24 cellular contexts compared by ENCODE assay signal in the genomic region with DNA sequence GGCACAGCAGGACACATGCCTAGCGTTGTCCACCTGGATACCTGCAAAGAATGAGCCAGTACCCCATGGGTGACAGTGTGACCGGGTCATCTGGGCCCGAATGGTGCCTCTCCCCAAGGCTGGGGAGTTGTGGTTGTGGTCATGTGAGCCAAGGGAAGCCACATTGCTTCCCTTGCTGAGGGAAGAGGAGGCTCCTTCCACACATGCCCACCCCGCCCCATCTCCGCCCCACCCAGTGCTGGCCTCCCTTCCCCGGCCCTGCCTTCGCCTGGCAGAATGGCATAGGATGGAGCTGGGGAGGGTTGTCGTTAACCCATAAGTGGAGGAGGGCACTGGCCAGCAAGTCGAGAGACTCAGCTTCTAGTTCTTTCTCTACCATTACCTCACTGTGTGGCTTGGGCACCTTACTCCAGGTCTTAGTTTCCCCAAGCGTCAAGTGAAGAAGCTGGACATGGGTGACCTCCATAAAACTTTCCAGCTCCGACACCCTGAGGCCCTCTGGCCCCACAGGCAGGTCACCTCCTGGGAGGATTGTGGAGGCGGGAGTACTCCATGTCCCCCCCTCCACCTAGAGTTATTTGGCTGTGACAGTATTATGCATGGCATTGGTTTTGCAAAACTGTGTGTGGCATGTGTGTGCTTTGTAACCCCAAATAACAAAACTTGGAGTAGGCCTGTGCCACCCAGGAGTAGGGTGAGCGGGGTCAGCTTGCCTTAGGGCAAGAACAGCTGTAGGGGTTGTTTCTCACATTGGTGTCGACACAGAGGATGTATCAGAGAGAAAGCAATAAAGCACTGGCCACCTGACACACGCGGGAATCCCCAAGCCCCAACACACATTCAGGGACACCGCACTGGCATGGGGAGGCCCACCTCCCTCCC.
DNase-seq lines count a peak whose midpoint lies in the region; ATAC-seq and TF ChIP-seq lines count a peak whose summit lies in the region.
"Had no signal": no experiment of that assay in that cellular context is flagged by ENCODE, and none has a peak within 500 bp of the region (broad histone marks: within the 10 kb centered on the region; RNA-seq: fewer than 3 reads in every experiment).

No MANE protein-coding gene starts in this region.

- H3K4me1 Mint-ChIP-seq in activated CD4-positive, alpha-beta T cell treated with anti-CD3 and anti-CD28 coated beads, Interleukin-2, amount 10 ng/mL, durations not matched to agents 24 days and 14 days, result no peaks in the 10 kb centered on the region
- H3K4me1 Mint-ChIP-seq: activated CD4-positive, alpha-beta T cell treated with anti-CD3 and anti-CD28 coated beads, Interleukin-2, amount 10 ng/mL, durations not matched to agents 7 days and 5 days had no signal

- peaks cover 10% of the 10 kb centered on the region for H3K27me3 Mint-ChIP-seq in activated CD4-positive, alpha-beta T cell treated with anti-CD3 and anti-CD28 coated beads, Interleukin-2, amount 10 ng/mL, durations not matched to agents 24 days and 14 days

- H3K4me3 ChIP-seq in SJCRH30 (no peak overlapping the region), upper lobe of right lung (no peak overlapping the region)
- H3K4me3 ChIP-seq: adrenal gland, body of pancreas, mucosa of descending colon, thoracic aorta had no signal

- H3K9me3 ChIP-seq in SJCRH30 (replicated peaks) (no peaks in the 10 kb centered on the region), upper lobe of right lung (no peaks in the 10 kb centered on the region)
- H3K9me3 ChIP-seq: adrenal gland, body of pancreas, mucosa of descending colon, thoracic aorta had no signal

- H3K36me3 Mint-ChIP-seq in activated CD4-positive, alpha-beta T cell treated with anti-CD3 and anti-CD28 coated beads, Interleukin-2, amount 10 ng/mL, durations not matched to agents 24 days and 14 days (ENCODE audit: low read depth), result no peaks in the 10 kb centered on the region

- no peak for ATAC-seq in Right ventricle myocardium inferior
- ATAC-seq in upper lobe of right lung, result peak; percentile 44
- ATAC-seq: stimulated activated naive CD8-positive, alpha-beta T cell treated with anti-CD3 and anti-CD28 coated beads, Interleukin-15, Interleukin-2, amounts not matched to agents 100 U/mL and 50 U/mL, for 24 hours had no signal

- no peaks in the 10 kb centered on the region for H3K4me1 ChIP-seq in SJCRH30
- peaks cover 4% of the 10 kb centered on the region for H3K4me1 ChIP-seq in upper lobe of right lung
- H3K4me1 ChIP-seq: adrenal gland, body of pancreas had no signal

- no peaks in the 10 kb centered on the region for H3K27me3 ChIP-seq in SJCRH30
- H3K27me3 ChIP-seq in upper lobe of right lung, result no peaks in the 10 kb centered on the region
- H3K27me3 ChIP-seq: adrenal gland, body of pancreas had no signal

- no peak overlapping the region for H3K4me3 Mint-ChIP-seq in activated CD4-positive, alpha-beta T cell treated with anti-CD3 and anti-CD28 coated beads, Interleukin-2, amount 10 ng/mL, durations not matched to agents 24 days and 14 days
- H3K4me3 Mint-ChIP-seq: activated CD4-positive, alpha-beta T cell treated with anti-CD3 and anti-CD28 coated beads, Interleukin-2, amount 10 ng/mL, durations not matched to agents 7 days and 5 days; activated naive CD4-positive, alpha-beta T cell treated with anti-CD3 and anti-CD28 coated beads for 36 hours; activated T-helper 1 cell treated with anti-CD3 and anti-CD28 coated beads, Interleukin-12 subunit alpha, Interleukin-12 subunit beta, Interleukin-2, Interleukin-4 antibody, amounts not matched to agents 30 ng/mL and 10 ng/mL and 1 ng/mL, durations not matched to agents 14 hours and 24 hours and 36 hours had no signal

- DNase-seq in cardiac septum (ENCODE audit: low spot score) (peak; percentile 73), Right ventricle myocardium inferior (ENCODE audit: missing footprints) (no peak), SJCRH30 (peak; percentile 16), islet precursor cell (peak; percentile 37), upper lobe of right lung (no peak), NCI-H510A (lab: John Stamatoyannopoulos, UW) (no peak)
- DNase-seq in activated CD4-positive, alpha-beta T cell treated with anti-CD3 and anti-CD28 coated beads, Interleukin-2, amount 10 ng/mL, durations not matched to agents 24 days and 14 days, result no peak
- DNase-seq in activated CD4-positive, CD25-positive, alpha-beta regulatory T cell treated with anti-CD3 and anti-CD28 coated beads, Interleukin-2, amount 50 U/mL, for 72 hours, result no peak
- DNase-seq: activated CD4-positive, alpha-beta T cell treated with anti-CD3 and anti-CD28 coated beads, Interleukin-2, amount 10 ng/mL, durations not matched to agents 7 days and 5 days; activated naive CD4-positive, alpha-beta T cell treated with anti-CD3 and anti-CD28 coated beads for 36 hours; AML-193; cerebellar nuclear complex; H7; mucosa of descending colon; NCI-H2081; NCI-H226; NCI-H748 treated with DMSO at 0.1 percent for 48 hours; stimulated activated naive CD8-positive, alpha-beta T cell treated with anti-CD3 and anti-CD28 coated beads, Interleukin-15, Interleukin-2, amounts not matched to agents 100 U/mL and 50 U/mL, for 24 hours had no signal

- H3K36me3 ChIP-seq in SJCRH30, result no peaks in the 10 kb centered on the region
- no peaks in the 10 kb centered on the region for H3K36me3 ChIP-seq in upper lobe of right lung
- H3K36me3 ChIP-seq: adrenal gland, thoracic aorta had no signal

- intact Hi-C loops in cardiac septum (cut with DNase I), result no loop called here
- intact Hi-C loops in Right ventricle myocardium inferior (cut with DNase I), result no loop called here
- intact Hi-C loops in upper lobe of right lung (cut with DNase I), result no loop called here
- intact Hi-C loops in activated CD4-positive, alpha-beta T cell treated with anti-CD3 and anti-CD28 coated beads, Interleukin-2, amount 10 ng/mL, durations not matched to agents 24 days and 14 days (cut with micrococcal nuclease), result no loop called here

- H3K27ac Mint-ChIP-seq in activated CD4-positive, alpha-beta T cell treated with anti-CD3 and anti-CD28 coated beads, Interleukin-2, amount 10 ng/mL, durations not matched to agents 24 days and 14 days, result no peak overlapping the region
- H3K27ac Mint-ChIP-seq: activated CD4-positive, alpha-beta T cell treated with anti-CD3 and anti-CD28 coated beads, Interleukin-2, amount 10 ng/mL, durations not matched to agents 7 days and 5 days; activated naive CD4-positive, alpha-beta T cell treated with anti-CD3 and anti-CD28 coated beads for 36 hours; activated T-helper 1 cell treated with anti-CD3 and anti-CD28 coated beads, Interleukin-12 subunit alpha, Interleukin-12 subunit beta, Interleukin-2, Interleukin-4 antibody, amounts not matched to agents 30 ng/mL and 10 ng/mL and 1 ng/mL, durations not matched to agents 14 hours and 24 hours and 36 hours had no signal

- no peaks in the 10 kb centered on the region for H3K9me3 Mint-ChIP-seq in activated CD4-positive, alpha-beta T cell treated with anti-CD3 and anti-CD28 coated beads, Interleukin-2, amount 10 ng/mL, durations not matched to agents 24 days and 14 days
- H3K9me3 Mint-ChIP-seq: activated CD4-positive, alpha-beta T cell treated with anti-CD3 and anti-CD28 coated beads, Interleukin-2, amount 10 ng/mL, durations not matched to agents 7 days and 5 days; activated naive CD4-positive, alpha-beta T cell treated with anti-CD3 and anti-CD28 coated beads for 36 hours; activated T-helper 1 cell treated with anti-CD3 and anti-CD28 coated beads, Interleukin-12 subunit alpha, Interleukin-12 subunit beta, Interleukin-2, Interleukin-4 antibody, amounts not matched to agents 30 ng/mL and 10 ng/mL and 1 ng/mL, durations not matched to agents 14 hours and 24 hours and 36 hours had no signal

- H3K27ac ChIP-seq in SJCRH30 (no peak overlapping the region), upper lobe of right lung (no peak overlapping the region)
- H3K27ac ChIP-seq: adrenal gland, body of pancreas, RWPE1, thoracic aorta, VCaP had no signal

- TF ChIP-seq CTCF in upper lobe of right lung (IDR thresholded peaks at IDR 0.05), result no peak

Comparison
In these comparisons a context has a peak if more than half of its experiments do, and no peak if none do; other contexts are left out.
1. DNase-seq: peak in cardiac septum (single experiment), SJCRH30 (2 of 2) and islet precursor cell (single experiment); none in Right ventricle myocardium inferior (single experiment), upper lobe of right lung (single experiment), NCI-H510A (single experiment), activated CD4-positive, alpha-beta T cell treated with anti-CD3 and anti-CD28 coated beads, Interleukin-2, amount 10 ng/mL, durations not matched to agents 24 days and 14 days (single experiment) and activated CD4-positive, CD25-positive, alpha-beta regulatory T cell treated with anti-CD3 and anti-CD28 coated beads, Interleukin-2, amount 50 U/mL, for 72 hours (single experiment).